In genomic region chr16:86545481-86545880, GRCh38 we compare ENCODE assay signal across 31 cellular contexts. TPM values are rescaled to one million over a fixed set of nuclear protein-coding genes. Genes with fewer than 3 reads are reported as not detected.
"Had no signal": no experiment of that assay in that cellular context is flagged by ENCODE, and none has a peak within 500 bp of the region (broad histone marks: within the 10 kb centered on the region; RNA-seq: fewer than 3 reads in every experiment).

No MANE protein-coding gene starts in this region.

- H3K27me3 ChIP-seq: Peyer's patch, SJSA1 had no signal

- ATAC-seq: activated CD4-positive, CD25-positive, alpha-beta regulatory T cell treated with anti-CD3 and anti-CD28 coated beads, Interleukin-2, amount 50 U/mL, for 24 hours; activated naive CD8-positive, alpha-beta T cell treated with anti-CD3 and anti-CD28 coated beads, Interleukin-2, amount 50 U/mL, for 24 hours; PC-3; WTC11 had no signal

- H3K4me3 ChIP-seq: Peyer's patch, SJSA1 had no signal

- H3K27ac ChIP-seq: Peyer's patch, SJSA1 had no signal

- H3K4me1 ChIP-seq: Peyer's patch, SJSA1 had no signal

- H3K9ac ChIP-seq: SK-N-SH had no signal

- H3K4me2 ChIP-seq: SK-N-SH had no signal

- H3K9me3 ChIP-seq: Peyer's patch, SJSA1, SK-N-SH had no signal

- DNase-seq: activated CD4-positive, alpha-beta memory T cell treated with anti-CD3 and anti-CD28 coated beads for 36 hours; activated CD4-positive, alpha-beta T cell treated with anti-CD3 and anti-CD28 coated beads for 4 hours; activated CD4-positive, alpha-beta T cell treated with anti-CD3 and anti-CD28 coated beads, Interleukin-2, amount 50 U/mL, for 1 hour; activated CD8-positive, alpha-beta memory T cell treated with anti-CD3 and anti-CD28 coated beads, Interleukin-2, amount 50 U/mL, for 4 hours; activated effector memory CD4-positive, alpha-beta T cell treated with Interleukin-2 at 50 U/mL for 16 hours; activated naive CD4-positive, alpha-beta T cell treated with anti-CD3 and anti-CD28 coated beads, Interleukin-2, amount 10 ng/mL, durations not matched to agents 7 days and 5 days; activated naive CD8-positive, alpha-beta T cell treated with anti-CD3 and anti-CD28 coated beads, Interleukin-2, amount 50 U/mL, for 24 hours; activated T-cell treated with anti-CD3 and anti-CD28 coated beads for 4 hours; activated T-cell treated with anti-CD3 and anti-CD28 coated beads, Interleukin-2, amount 50 U/mL, for 48 hours; anterior cingulate cortex; Kasumi-1; KG1; MM.1S; MV-4-11; NCI-H1092; NCI-H1436 treated with DMSO at 0.1 percent for 48 hours; NCI-H1694 treated with DMSO at 0.1 percent for 48 hours; NCI-H2029; NCI-H345; NCI-H510A; NCI-H526; NCI-H748 treated with DMSO at 0.1 percent for 48 hours; NK-92 treated with Interleukin-12 subunit alpha and Interleukin-12 subunit beta, amount 100 ng/mL, for 24 hours; PC-3; Peyer's patch; RPMI8226; SHP77 treated with DMSO at 0.1 percent for 48 hours; SK-N-SH had no signal

RNA-seq across cellular contexts. Expression of gene FOXC2, which starts 21.1 kb away (rescaled TPM):
- total RNA-seq: activated CD4-positive, alpha-beta memory T cell treated with anti-CD3 and anti-CD28 coated beads for 36 hours; PC-3 had no signal

RNA-seq across cellular contexts. Expression of gene FOXL1, which starts 32.9 kb away (rescaled TPM):
- total RNA-seq: activated CD4-positive, alpha-beta memory T cell treated with anti-CD3 and anti-CD28 coated beads for 36 hours had no signal

RNA-seq across cellular contexts. Expression of gene FOXF1, which starts 35.2 kb away (rescaled TPM):
- total RNA-seq: activated CD4-positive, alpha-beta memory T cell treated with anti-CD3 and anti-CD28 coated beads for 36 hours; PC-3; WTC11 had no signal
